9 cellular contexts compared by ENCODE assay signal in genomic region chr17:50943575-50943933, GRCh38.
DNase-seq lines count a peak whose midpoint lies in the region; ATAC-seq, FAIRE-seq and TF ChIP-seq lines count a peak whose summit lies in the region.
"Had no signal": no experiment of that assay in that cellular context is flagged by ENCODE, and none has a peak within 500 bp of the region (broad histone marks: within the 10 kb centered on the region; RNA-seq: fewer than 3 reads in every experiment).

No MANE protein-coding gene starts in this region.

- FAIRE-seq in GM12891 (lab: Jason Lieb, UNC): no peak

- DNase-seq in CD4-positive, CD25-positive, alpha-beta regulatory T cell: peak in 1 of 3 donors; percentile 28
- DNase-seq in NCI-H69 (lab: John Stamatoyannopoulos, UW) (peak; percentile 41), nephron progenitor cell (no peak), GM12891 (ENCODE audit: insufficient read length, low spot score) (no peak), NCI-H446 treated with DMSO at 0.1 percent for 48 hours (lab: John Stamatoyannopoulos, UW) (no peak)
- DNase-seq: foreskin melanocyte had no signal

- H3K4me1 ChIP-seq in CD4-positive, CD25-positive, alpha-beta regulatory T cell (ENCODE audit: control insufficient read depth, insufficient read depth, low read length, poor library complexity, severe bottlenecking): peaks cover 41% of the 10 kb centered on the region

- peak overlapping the region; percentile 92 to 96 (median 93) for H3K27ac Mint-ChIP-seq in CD4-positive, CD25-positive, alpha-beta regulatory T cell
- H3K27ac Mint-ChIP-seq in nephron progenitor cell: peak overlapping the region; percentile 78

- peak in 1 of 2 donors; percentile 1 for ATAC-seq in CD4-positive, CD25-positive, alpha-beta regulatory T cell (ENCODE audit: low read depth in 2 of 2)
- ATAC-seq in HG03039 (IDR thresholded peaks at IDR 0.05; ENCODE audit: unreplicated experiment) (no peak), GM21526 (IDR thresholded peaks at IDR 0.05; ENCODE audit: low FRiP score, unreplicated experiment) (no peak)

- H3K27ac ChIP-seq in CD4-positive, CD25-positive, alpha-beta regulatory T cell (ENCODE audit: insufficient read depth, low read length, poor library complexity, severe bottlenecking): peak overlapping the region; percentile 72
- H3K27ac ChIP-seq in cingulate gyrus (ENCODE audit: low read depth, low read length): peak overlapping the region; percentile 94

- peaks cover 8 to 64% (median 30%) of the 10 kb centered on the region in 4 donors for H3K4me1 Mint-ChIP-seq in CD4-positive, CD25-positive, alpha-beta regulatory T cell
- H3K4me1 Mint-ChIP-seq in nephron progenitor cell: peaks cover 71% of the 10 kb centered on the region

- H3K27me3 Mint-ChIP-seq in CD4-positive, CD25-positive, alpha-beta regulatory T cell: no peaks in the 10 kb centered on the region
- H3K27me3 Mint-ChIP-seq in nephron progenitor cell (ENCODE audit: low read depth, poor library complexity): peaks cover 9% of the 10 kb centered on the region

- no peaks in the 10 kb centered on the region for H3K9me3 ChIP-seq in CD4-positive, CD25-positive, alpha-beta regulatory T cell (ENCODE audit: control insufficient read depth in 2 of 2, low read length in 2 of 2)

- no peak for TF ChIP-seq CTCF in nephron progenitor cell (IDR thresholded peaks at IDR 0.05)

- no peaks in the 10 kb centered on the region for H3K36me3 Mint-ChIP-seq in CD4-positive, CD25-positive, alpha-beta regulatory T cell
- no peaks in the 10 kb centered on the region for H3K36me3 Mint-ChIP-seq in nephron progenitor cell (ENCODE audit: low read depth)

- no peaks in the 10 kb centered on the region for H3K27me3 ChIP-seq in CD4-positive, CD25-positive, alpha-beta regulatory T cell (ENCODE audit: control insufficient read depth, insufficient read depth, low read length)

- peak overlapping the region; percentile 83 to 89 (median 86) for H3K4me3 Mint-ChIP-seq in CD4-positive, CD25-positive, alpha-beta regulatory T cell
- peak overlapping the region; percentile 50 for H3K4me3 Mint-ChIP-seq in nephron progenitor cell

- H3K36me3 ChIP-seq in CD4-positive, CD25-positive, alpha-beta regulatory T cell (ENCODE audit: control insufficient read depth, insufficient read depth, low read length): no peaks in the 10 kb centered on the region

- H3K4me3 ChIP-seq in CD4-positive, CD25-positive, alpha-beta regulatory T cell (ENCODE audit: low read depth, low read length): peak overlapping the region; percentile 51

- no peak for TF ChIP-seq POLR2A in GM12891 (IDR thresholded peaks at IDR 0.05; ENCODE audit: low read depth, low read length)

- H3K9me3 Mint-ChIP-seq in CD4-positive, CD25-positive, alpha-beta regulatory T cell: no peaks in the 10 kb centered on the region
- H3K9me3 Mint-ChIP-seq in nephron progenitor cell: no peaks in the 10 kb centered on the region

TF ChIP-seq in GM12891, 5 proteins besides CTCF, POLR2A, EP300 and RAD21:
- TF ChIP-seq POLR2AphosphoS5 (IDR thresholded peaks at IDR 0.05; ENCODE audit: low read depth, low read length) (no peak), TAF1 (IDR thresholded peaks at IDR 0.05; ENCODE audit: low read depth, low read length) (no peak), SPI1 (IDR thresholded peaks at IDR 0.05; ENCODE audit: low read depth, low read length) (no peak), PAX5 (IDR thresholded peaks at IDR 0.05; ENCODE audit: insufficient read depth, low read length, severe bottlenecking) (no peak), POU2F2 (IDR thresholded peaks at IDR 0.05; ENCODE audit: low read depth, low read length) (no peak)
